ENCODE assay signal across 26 cellular contexts in the genomic region with DNA sequence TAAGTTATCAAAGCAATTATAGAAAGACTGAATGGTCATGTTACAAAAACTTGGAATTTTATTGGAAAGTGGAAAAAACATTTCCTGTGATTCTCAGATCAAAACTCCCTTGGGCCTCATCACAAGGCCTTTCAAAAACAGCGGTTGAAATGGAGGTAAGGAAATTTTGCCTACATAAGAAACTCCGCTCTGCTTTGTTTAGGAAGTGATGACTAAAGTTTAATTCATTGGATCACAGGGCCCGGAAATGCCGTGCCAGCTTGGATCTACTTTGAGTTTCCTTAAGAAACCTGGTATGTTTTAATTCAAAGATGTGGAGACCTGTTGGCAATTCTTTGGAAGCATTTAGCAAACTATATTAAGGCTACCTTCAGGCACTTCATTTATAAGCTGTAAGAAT.
"Had no signal": no experiment of that assay in that cellular context is flagged by ENCODE, and none has a peak within 500 bp of the region (broad histone marks: within the 10 kb centered on the region; RNA-seq: fewer than 3 reads in every experiment).

No MANE protein-coding gene starts in this region.

- H3K36me3 ChIP-seq: neutrophil, pancreas, right lobe of liver, thoracic aorta, tibial nerve, upper lobe of left lung had no signal

- DNase-seq: foreskin melanocyte; head of caudate nucleus; mesenchymal stem cell; mucosa of descending colon; naive B cell; pancreas; right lobe of liver; small intestine; stimulated activated CD4-positive, alpha-beta T cell treated with anti-CD3 and anti-CD28 coated beads, Interleukin-15, amount 100 ng/mL, for 24 hours; stimulated activated CD4-positive, alpha-beta T cell treated with anti-CD3 and anti-CD28 coated beads, Interleukin-2, amount 100 ng/mL, for 48 hours; stimulated activated naive B cell treated with anti-CD40 and anti-IgM and Interleukin-4, amounts not matched to agents 10 μg/mL and 1 μg/mL and 100 μg/mL, for 72 hours; upper lobe of left lung had no signal

- FAIRE-seq: keratinocyte, pancreas, small intestine, urothelium cell line had no signal

- H3K27me3 Mint-ChIP-seq: naive B cell; natural killer cell treated with Interleukin-12 subunit alpha and Interleukin-12 subunit beta and Interleukin-15 and Interleukin-18, amount 100 ng/mL, for 72 hours; stimulated activated naive B cell treated with anti-CD40 and anti-IgM and Interleukin-4, amounts not matched to agents 10 μg/mL and 1 μg/mL and 100 μg/mL, for 72 hours; stimulated activated naive CD8-positive, alpha-beta T cell treated with anti-CD3 and anti-CD28 coated beads, Interleukin-15, Interleukin-2, amounts not matched to agents 100 ng/mL and 50 ng/mL, for 24 hours had no signal

- ATAC-seq: esophagus mucosa; left lobe of liver; mucosa of descending colon; natural killer cell treated with Interleukin-12 subunit alpha and Interleukin-12 subunit beta and Interleukin-15 and Interleukin-18, amount 100 ng/mL, for 72 hours; pancreas; right lobe of liver; stimulated activated naive B cell treated with anti-CD40 and anti-IgM and Interleukin-4, amounts not matched to agents 10 μg/mL and 1 μg/mL and 100 μg/mL, for 72 hours had no signal

- H3K27me3 ChIP-seq: neutrophil, pancreas, right lobe of liver, tibial nerve, upper lobe of left lung had no signal

- H3K27ac ChIP-seq: coronary artery, epithelial cell of prostate, neutrophil, pancreas, right lobe of liver, thoracic aorta, tibial nerve, upper lobe of left lung had no signal

- H3K4me1 Mint-ChIP-seq: mesothelial cell of epicardium; naive B cell; neural crest cell; stimulated activated naive B cell treated with anti-CD40 and anti-IgM and Interleukin-4, amounts not matched to agents 10 μg/mL and 1 μg/mL and 100 μg/mL, for 72 hours had no signal

- H3K4me3 Mint-ChIP-seq: mesothelial cell of epicardium; naive B cell; natural killer cell treated with Interleukin-12 subunit alpha and Interleukin-12 subunit beta and Interleukin-15 and Interleukin-18, amount 100 ng/mL, for 72 hours; neural crest cell; stimulated activated naive B cell treated with anti-CD40 and anti-IgM and Interleukin-4, amounts not matched to agents 10 μg/mL and 1 μg/mL and 100 μg/mL, for 72 hours; stimulated activated naive CD8-positive, alpha-beta T cell treated with anti-CD3 and anti-CD28 coated beads, Interleukin-15, Interleukin-2, amounts not matched to agents 100 ng/mL and 50 ng/mL, for 24 hours had no signal

- H3K4me1 ChIP-seq: pancreas, right lobe of liver, upper lobe of left lung had no signal

- H3K9me3 ChIP-seq: mucosa of descending colon, neutrophil, pancreas, right lobe of liver had no signal

- H3K4me3 ChIP-seq: coronary artery, lung, mucosa of descending colon, pancreas, right lobe of liver, thoracic aorta, tibial nerve, upper lobe of left lung had no signal

- H3K27ac Mint-ChIP-seq: mesothelial cell of epicardium; natural killer cell treated with Interleukin-12 subunit alpha and Interleukin-12 subunit beta and Interleukin-15 and Interleukin-18, amount 100 ng/mL, for 72 hours; stimulated activated naive B cell treated with anti-CD40 and anti-IgM and Interleukin-4, amounts not matched to agents 10 μg/mL and 1 μg/mL and 100 μg/mL, for 72 hours; stimulated activated naive CD8-positive, alpha-beta T cell treated with anti-CD3 and anti-CD28 coated beads, Interleukin-15, Interleukin-2, amounts not matched to agents 100 ng/mL and 50 ng/mL, for 24 hours had no signal
